19 cellular contexts compared by ENCODE assay signal in genomic region chr6:107732461-107732860, GRCh38.
DNase-seq lines count a peak whose midpoint lies in the region; ATAC-seq and TF ChIP-seq lines count a peak whose summit lies in the region.
"Had no signal": no experiment of that assay in that cellular context is flagged by ENCODE, and none has a peak within 500 bp of the region (broad histone marks: within the 10 kb centered on the region; RNA-seq: fewer than 3 reads in every experiment).

No MANE protein-coding gene starts in this region.

- H3K27ac Mint-ChIP-seq in natural killer cell treated with Interleukin-12 subunit alpha and Interleukin-12 subunit beta and Interleukin-15 and Interleukin-18, amount 100 ng/mL, for 72 hours: peak overlapping the region in 1 of 2 donors; percentile 55
- H3K27ac Mint-ChIP-seq in natural killer cell (peak overlapping the region in 1 of 2 donors; percentile 21), T-helper 17 cell (peak overlapping the region; percentile 95)
- H3K27ac Mint-ChIP-seq: type B pancreatic cell had no signal

- H3K36me3 Mint-ChIP-seq in natural killer cell treated with Interleukin-12 subunit alpha and Interleukin-12 subunit beta and Interleukin-15 and Interleukin-18, amount 100 ng/mL, for 72 hours: no peaks in the 10 kb centered on the region
- H3K36me3 Mint-ChIP-seq in natural killer cell: no peaks in the 10 kb centered on the region
- H3K36me3 Mint-ChIP-seq in T-helper 17 cell (ENCODE audit: low read depth): peaks cover 2% of the 10 kb centered on the region
- H3K36me3 Mint-ChIP-seq: type B pancreatic cell had no signal

- H3K9me3 ChIP-seq in T-helper 17 cell (ENCODE audit: control insufficient read depth, low read length, poor library complexity, severe bottlenecking): no peaks in the 10 kb centered on the region
- H3K9me3 ChIP-seq: body of pancreas, Caco-2, colonic mucosa, gastrocnemius medialis had no signal

- H3K9me3 Mint-ChIP-seq in natural killer cell treated with Interleukin-12 subunit alpha and Interleukin-12 subunit beta and Interleukin-15 and Interleukin-18, amount 100 ng/mL, for 72 hours: no peaks in the 10 kb centered on the region
- H3K9me3 Mint-ChIP-seq in natural killer cell: no peaks in the 10 kb centered on the region
- H3K9me3 Mint-ChIP-seq: type B pancreatic cell had no signal

- H3K27me3 ChIP-seq in brain microvascular endothelial cell (replicated peaks): peaks cover 6% of the 10 kb centered on the region
- H3K27me3 ChIP-seq: body of pancreas, colonic mucosa, gastrocnemius medialis had no signal

- no peak for TF ChIP-seq CTCF in natural killer cell (IDR thresholded peaks at IDR 0.05)
- no peak for TF ChIP-seq CTCF in brain microvascular endothelial cell (IDR thresholded peaks at IDR 0.05; ENCODE audit: low read depth, low read length, missing control alignments)

- intact Hi-C loops in natural killer cell (cut with micrococcal nuclease): no loop called here

- no peak for DNase-seq in natural killer cell treated with Interleukin-12 subunit alpha and Interleukin-12 subunit beta and Interleukin-15 and Interleukin-18, amount 100 ng/mL, for 72 hours (ENCODE audit: low spot score)
- no peak for DNase-seq in natural killer cell
- DNase-seq in T-helper 17 cell: no peak
- DNase-seq in foreskin melanocyte: peak; percentile 29
- no peak for DNase-seq in brain microvascular endothelial cell
- no peak for DNase-seq in DMS153 (lab: John Stamatoyannopoulos, UW)
- no peak for DNase-seq in RKO (ENCODE audit: low spot score)
- DNase-seq: gastrocnemius medialis, GOT3, NCI-H187 treated with DMSO at 0.1 percent for 48 hours, NCI-H446, occipital lobe, right cardiac atrium, SW 1271 had no signal

- H3K4me3 ChIP-seq in brain microvascular endothelial cell (ENCODE audit: low read depth, low read length): no peak overlapping the region
- H3K4me3 ChIP-seq: body of pancreas, gastrocnemius medialis had no signal

- no peak for ATAC-seq in natural killer cell treated with Interleukin-12 subunit alpha and Interleukin-12 subunit beta and Interleukin-15 and Interleukin-18, amount 100 ng/mL, for 72 hours
- no peak for ATAC-seq in natural killer cell
- ATAC-seq in T-helper 17 cell: no peak
- no peak for ATAC-seq in GM18858 (IDR thresholded peaks at IDR 0.05; ENCODE audit: unreplicated experiment)
- ATAC-seq: gastrocnemius medialis, right cardiac atrium had no signal

- peak overlapping the region; percentile 92 for H3K4me3 Mint-ChIP-seq in natural killer cell treated with Interleukin-12 subunit alpha and Interleukin-12 subunit beta and Interleukin-15 and Interleukin-18, amount 100 ng/mL, for 72 hours
- H3K4me3 Mint-ChIP-seq in natural killer cell (no peak overlapping the region), T-helper 17 cell (peak overlapping the region; percentile 97)
- H3K4me3 Mint-ChIP-seq: type B pancreatic cell had no signal

- in situ Hi-C loops in brain microvascular endothelial cell (cut with HindIII; ENCODE audit: low pct_ligation_motif_present, low sequenced_read_pairs): no loop called here

- no peak overlapping the region for H3K27ac ChIP-seq in brain microvascular endothelial cell
- H3K27ac ChIP-seq: body of pancreas, colonic mucosa, gastrocnemius medialis had no signal

- no peaks in the 10 kb centered on the region for H3K36me3 ChIP-seq in brain microvascular endothelial cell (replicated peaks)
- H3K36me3 ChIP-seq: colonic mucosa, gastrocnemius medialis had no signal

- peaks cover 45 to 67% of the 10 kb centered on the region in 2 donors for H3K4me1 Mint-ChIP-seq in natural killer cell treated with Interleukin-12 subunit alpha and Interleukin-12 subunit beta and Interleukin-15 and Interleukin-18, amount 100 ng/mL, for 72 hours (ENCODE audit: low read depth in 2 of 2)
- H3K4me1 Mint-ChIP-seq in natural killer cell (peaks cover 39 to 55% of the 10 kb centered on the region in 2 donors), T-helper 17 cell (peaks cover 66% of the 10 kb centered on the region)

- H3K27me3 Mint-ChIP-seq in natural killer cell treated with Interleukin-12 subunit alpha and Interleukin-12 subunit beta and Interleukin-15 and Interleukin-18, amount 100 ng/mL, for 72 hours: no peaks in the 10 kb centered on the region
- H3K27me3 Mint-ChIP-seq in natural killer cell (ENCODE audit: low read depth in 2 of 2) (no peaks in the 10 kb centered on the region), T-helper 17 cell (no peaks in the 10 kb centered on the region)
